ENCODE assay signal across 8 cellular contexts in the genomic region with DNA sequence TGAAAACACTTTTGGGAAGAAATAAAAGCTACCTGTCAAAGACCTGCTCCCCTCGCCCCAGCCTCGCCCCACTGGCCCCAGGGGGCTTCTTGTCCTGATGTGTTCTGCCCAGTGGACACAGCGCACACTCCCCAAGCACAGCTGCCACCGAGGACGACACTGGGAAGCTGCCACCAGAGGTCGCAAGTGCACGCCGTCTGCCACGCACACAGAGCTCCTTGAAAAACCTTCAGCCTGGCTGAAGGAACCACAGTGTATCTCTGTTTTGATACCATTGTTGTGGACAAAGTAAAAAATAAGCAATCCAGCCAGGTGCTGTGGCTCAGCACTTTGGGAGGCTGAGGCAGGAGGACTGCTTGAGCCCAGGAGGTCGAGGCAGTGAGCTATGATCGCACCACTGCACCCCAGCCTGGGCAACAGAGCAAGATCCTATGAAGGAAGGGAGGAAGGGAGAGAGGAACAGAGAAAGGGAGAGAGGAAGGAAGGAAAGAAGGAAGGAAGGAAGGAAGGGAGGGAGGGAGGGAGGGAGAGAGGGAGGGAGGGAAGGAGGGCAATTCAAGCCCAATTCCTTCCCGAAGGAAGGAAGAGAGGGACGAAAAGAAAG. TPM values are rescaled to one million over a fixed set of nuclear protein-coding genes. Genes with fewer than 3 reads are reported as not detected.
DNase-seq lines count a peak whose midpoint lies in the region; ATAC-seq lines count a peak whose summit lies in the region.

No MANE protein-coding gene starts in this region.

- no peak overlapping the region for H2BK12ac ChIP-seq in mesenchymal stem cell (ENCODE audit: low read length in 2 of 2)

- H3K4me1 ChIP-seq in mesenchymal stem cell (ENCODE audit: control insufficient read depth, insufficient read depth, low read depth, low read length): peaks cover 14% of the 10 kb centered on the region

- H3K36me3 Mint-ChIP-seq in activated CD4-positive, alpha-beta memory T cell treated with anti-CD3 and anti-CD28 coated beads for 36 hours: no peaks in the 10 kb centered on the region

- 30% methylated on average over 12 of the region's 13 CpGs for WGBS in mesenchymal stem cell

- peaks cover 6% of the 10 kb centered on the region for H3K4me1 Mint-ChIP-seq in activated CD4-positive, alpha-beta memory T cell treated with anti-CD3 and anti-CD28 coated beads for 36 hours (ENCODE audit: low read depth)

- no peak overlapping the region for H4K91ac ChIP-seq in mesenchymal stem cell (ENCODE audit: low read length)

- no peak overlapping the region for H4K8ac ChIP-seq in mesenchymal stem cell (ENCODE audit: low read length)

- H3K9ac ChIP-seq in mesenchymal stem cell (ENCODE audit: low read length): no peak overlapping the region

- CTCF ChIA-PET in activated CD4-positive, alpha-beta memory T cell treated with anti-CD3 and anti-CD28 coated beads for 36 hours (lab: Charles Lee): interaction anchor here (0.5 to 2.8 kb wide), 34 partner anchors 9 to 703 kb away, joined by 3 to 67 read pairs (median 3); no protein-coding TSS in a partner anchor

- H2AFZ ChIP-seq in mesenchymal stem cell (ENCODE audit: low read depth, low read length): no peak overlapping the region

- no peak overlapping the region for H2BK5ac ChIP-seq in mesenchymal stem cell (ENCODE audit: low read depth, low read length, poor library complexity, severe bottlenecking)

- H3K27me3 Mint-ChIP-seq in activated CD4-positive, alpha-beta memory T cell treated with anti-CD3 and anti-CD28 coated beads for 36 hours: no peaks in the 10 kb centered on the region

- H3K9me3 ChIP-seq in mesenchymal stem cell (ENCODE audit: control insufficient read depth, low read length): no peaks in the 10 kb centered on the region

- POLR2A ChIA-PET in activated CD4-positive, alpha-beta memory T cell treated with anti-CD3 and anti-CD28 coated beads for 36 hours (lab: Charles Lee): no interaction called here

- no peaks in the 10 kb centered on the region for H3K79me1 ChIP-seq in mesenchymal stem cell (replicated peaks; ENCODE audit: low read length, poor library complexity, severe bottlenecking)

- intact Hi-C loops in activated CD4-positive, alpha-beta memory T cell treated with anti-CD3 and anti-CD28 coated beads for 36 hours (cut with micrococcal nuclease): loop anchor here (1.0 kb wide), 1 partner anchor 341 kb away; no protein-coding TSS in a partner anchor

- H3K23ac ChIP-seq in mesenchymal stem cell (ENCODE audit: low read length in 2 of 2): no peak overlapping the region

- no peak overlapping the region for H3K4me2 ChIP-seq in mesenchymal stem cell (ENCODE audit: low read length, poor library complexity, severe bottlenecking)

- H3K4me3 ChIP-seq in mesenchymal stem cell (ENCODE audit: insufficient read depth in 1 of 2, low read depth in 1 of 2, low read length in 2 of 2): no peak overlapping the region

- H3K4ac ChIP-seq in mesenchymal stem cell (ENCODE audit: low read depth in 1 of 2, low read length in 2 of 2): no peak overlapping the region

- peak overlapping the region; percentile 52 for H3K27ac Mint-ChIP-seq in activated CD4-positive, alpha-beta memory T cell treated with anti-CD3 and anti-CD28 coated beads for 36 hours

- H3K18ac ChIP-seq in mesenchymal stem cell (ENCODE audit: low read depth in 1 of 2, low read length in 2 of 2): no peak overlapping the region

- no peak overlapping the region for H3K14ac ChIP-seq in mesenchymal stem cell (ENCODE audit: low read length in 2 of 2)

- DNase-seq in COLO829 (ENCODE audit: low spot score) (peak; percentile 75), NCI-H774 (lab: John Stamatoyannopoulos, UW) (peak; percentile 46), mesenchymal stem cell (peak; percentile 62)
- DNase-seq in activated CD4-positive, alpha-beta memory T cell treated with anti-CD3 and anti-CD28 coated beads for 36 hours: peak; percentile 80
- DNase-seq in effector CD4-positive, alpha-beta T cell: peak; percentile 54
- peak; percentile 24 to 32 for DNase-seq in stimulated activated CD8-positive, alpha-beta memory T cell treated with anti-CD3 and anti-CD28 coated beads, Interleukin-4, amount 100 ng/mL, for 1 hour (ENCODE audit: low read depth in 2 of 2, low spot score in 1 of 2)

- no peak overlapping the region for H2BK120ac ChIP-seq in mesenchymal stem cell (ENCODE audit: low read depth, low read length)

- H2AK5ac ChIP-seq in mesenchymal stem cell (ENCODE audit: low read length, severe bottlenecking): no peak overlapping the region

- no peak overlapping the region for H3K4me3 Mint-ChIP-seq in activated CD4-positive, alpha-beta memory T cell treated with anti-CD3 and anti-CD28 coated beads for 36 hours

- ATAC-seq in HG03095 (IDR thresholded peaks at IDR 0.05; ENCODE audit: unreplicated experiment): peak; percentile 55
- no peak for ATAC-seq in HG03469 (IDR thresholded peaks at IDR 0.05; ENCODE audit: unreplicated experiment)

- no peaks in the 10 kb centered on the region for H3K9me3 Mint-ChIP-seq in activated CD4-positive, alpha-beta memory T cell treated with anti-CD3 and anti-CD28 coated beads for 36 hours

- H3K36me3 ChIP-seq in mesenchymal stem cell (ENCODE audit: control insufficient read depth in 1 of 2, insufficient read depth in 2 of 2, low read depth in 1 of 2, low read length in 2 of 2): peaks cover 0 to 8% of the 10 kb centered on the region in 2 experiments

- H2BK15ac ChIP-seq in mesenchymal stem cell (ENCODE audit: low read depth, poor library complexity, severe bottlenecking): no peak overlapping the region

- no peak overlapping the region for H3K27ac ChIP-seq in mesenchymal stem cell (ENCODE audit: low read length, poor library complexity, severe bottlenecking)

- H3K27me3 ChIP-seq in mesenchymal stem cell (ENCODE audit: control insufficient read depth in 1 of 2, insufficient read depth in 1 of 2, low read length in 2 of 2): peaks cover 0 to 5% of the 10 kb centered on the region in 2 experiments

RNA-seq across cellular contexts. Expression of a gene that starts 57.3 kb away (rescaled TPM):
- 10 to 100 TPM; 30.6 to 30.9 TPM for total RNA-seq in activated CD4-positive, alpha-beta memory T cell treated with anti-CD3 and anti-CD28 coated beads for 36 hours
- polyA plus RNA-seq in mesenchymal stem cell (2013, experiment 1 of 2): 12.3 TPM
- 12.5 TPM for polyA plus RNA-seq in mesenchymal stem cell (2013, experiment 2 of 2)

Comparison
In these comparisons a context has a peak if more than half of its experiments do, and no peak if none do; other contexts are left out.
1. DNase-seq: peak in every context shown above with its lines; median percentile 80 in activated CD4-positive, alpha-beta memory T cell treated with anti-CD3 and anti-CD28 coated beads for 36 hours; 75 in COLO829; 62 in mesenchymal stem cell; 54 in effector CD4-positive, alpha-beta T cell; 46 in NCI-H774; 28 in stimulated activated CD8-positive, alpha-beta memory T cell treated with anti-CD3 and anti-CD28 coated beads, Interleukin-4, amount 100 ng/mL, for 1 hour.